21 cellular contexts compared by ENCODE assay signal in the genomic region with DNA sequence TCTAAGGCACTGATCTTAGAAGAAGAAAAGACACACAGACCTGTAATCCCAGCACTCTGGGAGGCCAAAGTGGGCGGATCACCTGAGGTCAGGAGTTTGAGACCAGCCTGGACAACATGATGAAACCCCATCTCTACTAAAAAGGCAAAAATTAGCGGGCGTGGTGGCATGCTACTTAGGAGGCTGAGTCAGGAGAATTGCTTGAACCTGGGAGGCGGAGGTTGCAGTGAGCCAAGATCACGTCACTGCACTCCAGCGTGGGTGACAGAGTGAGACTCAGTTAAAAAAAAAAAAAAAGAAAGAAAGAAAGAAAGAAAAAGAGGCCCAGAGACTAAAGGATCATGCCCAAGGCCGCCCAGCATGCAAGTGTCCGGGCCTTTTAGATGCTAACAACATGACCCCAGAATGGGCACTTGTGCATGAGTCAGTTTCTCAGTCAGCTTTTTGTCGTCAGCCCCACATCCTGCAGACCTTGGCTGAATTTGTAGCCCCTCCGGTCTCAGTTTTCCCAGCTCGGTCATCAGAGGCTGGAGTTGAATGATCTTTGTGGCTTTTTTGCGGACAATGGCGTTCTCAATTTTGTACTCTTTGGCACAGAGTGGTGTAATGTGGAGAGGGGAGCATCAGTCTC. TPM values are rescaled to one million over a fixed set of nuclear protein-coding genes. Genes with fewer than 3 reads are reported as not detected.
DNase-seq lines count a peak whose midpoint lies in the region; ATAC-seq and TF ChIP-seq lines count a peak whose summit lies in the region.
"Had no signal": no experiment of that assay in that cellular context is flagged by ENCODE, and none has a peak within 500 bp of the region (broad histone marks: within the 10 kb centered on the region; RNA-seq: fewer than 3 reads in every experiment).

No MANE protein-coding gene starts in this region.

- no peak overlapping the region for H3K4me3 ChIP-seq in right atrium auricular region
- H3K4me3 ChIP-seq in RWPE2 (ENCODE audit: severe bottlenecking): no peak overlapping the region
- no peak overlapping the region for H3K4me3 ChIP-seq in esophagus muscularis mucosa
- H3K4me3 ChIP-seq: BLaER1, GM12878, PC-9 had no signal

- TF ChIP-seq POLR2A in esophagus muscularis mucosa (IDR thresholded peaks at IDR 0.05; ENCODE audit: low read depth): no peak

- no peaks in the 10 kb centered on the region for H3K27me3 ChIP-seq in right atrium auricular region
- H3K27me3 ChIP-seq in RWPE2 (ENCODE audit: insufficient read depth, poor library complexity, severe bottlenecking): no peaks in the 10 kb centered on the region
- H3K27me3 ChIP-seq in esophagus muscularis mucosa: no peaks in the 10 kb centered on the region
- H3K27me3 ChIP-seq: BLaER1 had no signal

- H3K36me3 ChIP-seq in right atrium auricular region: no peaks in the 10 kb centered on the region
- no peaks in the 10 kb centered on the region for H3K36me3 ChIP-seq in RWPE2 (ENCODE audit: low read depth)
- no peaks in the 10 kb centered on the region for H3K36me3 ChIP-seq in esophagus muscularis mucosa
- H3K36me3 ChIP-seq: BLaER1 had no signal

- TF ChIP-seq CTCF in right atrium auricular region (IDR thresholded peaks at IDR 0.05): no peak
- TF ChIP-seq CTCF in RWPE2 (IDR thresholded peaks at IDR 0.05; ENCODE audit: poor library complexity, severe bottlenecking): no peak
- TF ChIP-seq CTCF in esophagus muscularis mucosa (IDR thresholded peaks at IDR 0.05): no peak

- ATAC-seq in Right ventricle myocardium superior (ENCODE audit: poor library complexity) (no peak), RWPE2 (ENCODE audit: low read depth) (no peak), GM18907 (IDR thresholded peaks at IDR 0.05; ENCODE audit: unreplicated experiment) (no peak)
- ATAC-seq: CD8-positive, alpha-beta T cell; GM12878; Right ventricle myocardium inferior had no signal

- 88% methylated on average over 13 of the region's 13 CpGs for WGBS in esophagus muscularis mucosa

- DNase-seq in right atrium auricular region (ENCODE audit: low spot score) (peak; percentile 34), Right ventricle myocardium superior (no peak), RWPE2 (ENCODE audit: low spot score) (peak; percentile 42), esophagus muscularis mucosa (ENCODE audit: extremely low spot score) (peak; percentile 34), NCI-H2029 treated with DMSO at 0.1 percent for 48 hours (lab: John Stamatoyannopoulos, UW) (no peak), NCI-H1092 (lab: John Stamatoyannopoulos, UW) (no peak), midbrain (lab: John Stamatoyannopoulos, UW) (no peak)
- DNase-seq: DMS79 treated with DMSO at 0.1 percent for 48 hours, GDM1, NCI-H1436 treated with DMSO at 0.1 percent for 48 hours, NCI-H2081, NCI-H510A, NCI-H774, SK-N-SH had no signal

- H3K4me1 ChIP-seq in right atrium auricular region (no peaks in the 10 kb centered on the region), RWPE2 (ENCODE audit: insufficient read depth, poor library complexity, severe bottlenecking) (peaks cover 27% of the 10 kb centered on the region), esophagus muscularis mucosa (peaks cover 0 to 25% (median 11%) of the 10 kb centered on the region in 4 donors)
- H3K4me1 ChIP-seq: BLaER1 had no signal

- no peak for TF ChIP-seq EP300 in esophagus muscularis mucosa (IDR thresholded peaks at IDR 0.05)

- H3K9me3 ChIP-seq in right atrium auricular region (no peaks in the 10 kb centered on the region), RWPE2 (ENCODE audit: severe bottlenecking) (no peaks in the 10 kb centered on the region), esophagus muscularis mucosa (no peaks in the 10 kb centered on the region)
- H3K9me3 ChIP-seq: BLaER1, SK-N-SH had no signal

- intact Hi-C loops in Right ventricle myocardium superior (cut with DNase I): no loop called here
- intact Hi-C loops in esophagus muscularis mucosa (cut with DNase I): no loop called here

- H3K27ac ChIP-seq in right atrium auricular region (no peak overlapping the region), RWPE2 (ENCODE audit: poor library complexity, severe bottlenecking) (no peak overlapping the region), esophagus muscularis mucosa (replicated peaks in 1 of 4) (no peak overlapping the region)
- H3K27ac ChIP-seq: BLaER1, HL-60, PC-9 had no signal

RNA-seq across cellular contexts. Expression of a gene that starts 30.5 kb away (rescaled TPM):
- total RNA-seq in right atrium auricular region (1 to 10 TPM in 1 of 2 donors, under 1 TPM in 1; 0.89 to 1.5 TPM), Right ventricle myocardium superior (0.54 TPM), esophagus muscularis mucosa (1 to 10 TPM in 2 of 4 donors, under 1 TPM in 2; 0.33 to 1.7 (median 1.1) TPM)
- total RNA-seq: CD8-positive, alpha-beta T cell; GM12878 had no signal

Comparison
In these comparisons a context has a peak if more than half of its experiments do, and no peak if none do; other contexts are left out.
1. DNase-seq: peak in right atrium auricular region (single experiment), RWPE2 (single experiment) and esophagus muscularis mucosa (single experiment); none in Right ventricle myocardium superior (single experiment), NCI-H2029 treated with DMSO at 0.1 percent for 48 hours (single experiment), NCI-H1092 (single experiment) and midbrain (single experiment).